9 cellular contexts compared by ENCODE assay signal in genomic region chr13:106471957-106472543, GRCh38.
DNase-seq lines count a peak whose midpoint lies in the region; ATAC-seq, FAIRE-seq and TF ChIP-seq lines count a peak whose summit lies in the region.
"Had no signal": no experiment of that assay in that cellular context is flagged by ENCODE, and none has a peak within 500 bp of the region (broad histone marks: within the 10 kb centered on the region; RNA-seq: fewer than 3 reads in every experiment).

No MANE protein-coding gene starts in this region.

- no peak overlapping the region for H3K4me3 Mint-ChIP-seq in activated T-cell treated with anti-CD3 and anti-CD28 coated beads, Interleukin-2, amount 50 U/mL, for 24 hours

- no peak for TF ChIP-seq CTCF in heart left ventricle (IDR thresholded peaks at IDR 0.05)

- no peak for FAIRE-seq in small intestine (lab: Jason Lieb, UNC)

- peak; percentile 13 for DNase-seq in DMS153 (lab: John Stamatoyannopoulos, UW)
- DNase-seq in DMS153 treated with DMSO at 0.1 percent for 48 hours (lab: John Stamatoyannopoulos, UW; ENCODE audit: unreplicated experiment): no peak
- DNase-seq in RPMI8226: peak; percentile 57
- DNase-seq in heart left ventricle: peak in 2 of 5 donors; percentile 43 to 71
- peak; percentile 94 for DNase-seq in small intestine
- DNase-seq in activated T-cell treated with anti-CD3 and anti-CD28 coated beads, Interleukin-2, amount 50 U/mL, for 24 hours: no peak
- no peak for DNase-seq in GM19238 (ENCODE audit: insufficient read length, low spot score)
- no peak for DNase-seq in DMS114 treated with DMSO at 0.1 percent for 48 hours (lab: John Stamatoyannopoulos, UW; ENCODE audit: unreplicated experiment)

- 11 to 17% (median 14%) methylated on average over 16 of the region's 16 CpGs for WGBS in heart left ventricle, 4 donors
- 7 to 28% (median 21%) methylated on average over 16 of the region's 16 CpGs for WGBS in small intestine, 3 donors

- H3K4me3 ChIP-seq in heart left ventricle (peak overlapping the region in 10 of 12 donors; percentile 6 to 36 (median 24)), small intestine (ENCODE audit: low read depth in 1 of 2, low read length in 2 of 2) (no peak overlapping the region)

- TF ChIP-seq POLR2A in heart left ventricle (IDR thresholded peaks at IDR 0.05): no peak

- H3K27ac ChIP-seq in heart left ventricle: peak overlapping the region in 6 of 12 donors; percentile 11 to 76 (median 48)
- peak overlapping the region in 1 of 2 donors; percentile 18 for H3K27ac ChIP-seq in small intestine (ENCODE audit: low read depth in 1 of 2, low read length in 1 of 2)
- H3K27ac ChIP-seq: 22Rv1 had no signal

- H3K36me3 ChIP-seq in heart left ventricle (no peaks in the 10 kb centered on the region), small intestine (ENCODE audit: control insufficient read depth in 2 of 2, insufficient read depth in 2 of 2, low read length in 2 of 2) (no peaks in the 10 kb centered on the region)

- H3K4me1 Mint-ChIP-seq in activated T-cell treated with anti-CD3 and anti-CD28 coated beads, Interleukin-2, amount 50 U/mL, for 24 hours (ENCODE audit: low read depth): no peaks in the 10 kb centered on the region

- peaks cover 18% of the 10 kb centered on the region for H3K27me3 Mint-ChIP-seq in activated T-cell treated with anti-CD3 and anti-CD28 coated beads, Interleukin-2, amount 50 U/mL, for 24 hours

- no peaks in the 10 kb centered on the region for H3K9me3 ChIP-seq in heart left ventricle
- H3K9me3 ChIP-seq in small intestine (ENCODE audit: control insufficient read depth, low read depth): no peaks in the 10 kb centered on the region

- H3K9me3 Mint-ChIP-seq in activated T-cell treated with anti-CD3 and anti-CD28 coated beads, Interleukin-2, amount 50 U/mL, for 24 hours: no peaks in the 10 kb centered on the region

- peak; percentile 32 to 82 (median 76) for ATAC-seq in heart left ventricle

- H3K27me3 ChIP-seq in heart left ventricle (no peaks in the 10 kb centered on the region), small intestine (ENCODE audit: control insufficient read depth in 2 of 2, insufficient read depth in 2 of 2, low read length in 2 of 2) (no peaks in the 10 kb centered on the region)

- H3K4me1 ChIP-seq in heart left ventricle (peaks cover 0 to 21% (median 12%) of the 10 kb centered on the region in 12 donors), small intestine (ENCODE audit: control insufficient read depth in 2 of 2, insufficient read depth in 1 of 2, low read depth in 1 of 2, low read length in 1 of 2) (peaks cover 4 to 5% of the 10 kb centered on the region in 2 donors)

- intact Hi-C loops in heart left ventricle (cut with DNase I): no loop called here

- no peak overlapping the region for H3K27ac Mint-ChIP-seq in activated T-cell treated with anti-CD3 and anti-CD28 coated beads, Interleukin-2, amount 50 U/mL, for 24 hours

- H3K36me3 Mint-ChIP-seq in activated T-cell treated with anti-CD3 and anti-CD28 coated beads, Interleukin-2, amount 50 U/mL, for 24 hours (ENCODE audit: low read depth): no peaks in the 10 kb centered on the region

Comparison
In these comparisons a context has a peak if more than half of its experiments do, and no peak if none do; other contexts are left out.
1. DNase-seq: peak in DMS153 (single experiment), RPMI8226 (single experiment) and small intestine (single experiment); none in DMS153 treated with DMSO at 0.1 percent for 48 hours (single experiment), activated T-cell treated with anti-CD3 and anti-CD28 coated beads, Interleukin-2, amount 50 U/mL, for 24 hours (single experiment), GM19238 (single experiment) and DMS114 treated with DMSO at 0.1 percent for 48 hours (single experiment).
2. H3K4me3 ChIP-seq: peak in heart left ventricle (10 of 12); none in small intestine (0 of 2).